Comparison of ENCODE assay signal across 26 cellular contexts in genomic region chr1:207067185-207067584, GRCh38. TPM values are rescaled to one million over a fixed set of nuclear protein-coding genes. Genes with fewer than 3 reads are reported as not detected.
"Had no signal": no experiment of that assay in that cellular context is flagged by ENCODE, and none has a peak within 500 bp of the region (broad histone marks: within the 10 kb centered on the region; RNA-seq: fewer than 3 reads in every experiment).

No MANE protein-coding gene starts in this region.

- H3K4me3 Mint-ChIP-seq: activated CD4-positive, alpha-beta T cell treated with anti-CD3 and anti-CD28 coated beads, Interleukin-2, amount 10 ng/mL, durations not matched to agents 7 days and 5 days; activated naive CD4-positive, alpha-beta T cell treated with anti-CD3 and anti-CD28 coated beads, Interleukin-2, amount 50 U/mL, for 24 hours; natural killer cell treated with Interleukin-12 subunit alpha and Interleukin-12 subunit beta and Interleukin-15 and Interleukin-18, amount 100 ng/mL, for 72 hours; stimulated activated effector memory CD8-positive, alpha-beta T cell treated with anti-CD3 and anti-CD28 coated beads, Interleukin-12 subunit alpha, Interleukin-12 subunit beta, amount 100 ng/mL, for 72 hours; stimulated activated naive CD8-positive, alpha-beta T cell treated with anti-CD3 and anti-CD28 coated beads, Interleukin-15, amount 100 ng/mL, for 72 hours; type B pancreatic cell had no signal

- H3K9me3 ChIP-seq: body of pancreas, lower lobe of right lung, pancreas, psoas muscle, suprapubic skin, vagina had no signal

- H3K4me3 ChIP-seq: body of pancreas, cardiac muscle cell, lower lobe of right lung, pancreas, psoas muscle, suprapubic skin, vagina had no signal

- H3K27me3 ChIP-seq: body of pancreas, cardiac muscle cell, foreskin keratinocyte, pancreas, suprapubic skin, vagina had no signal

- H3K4me1 ChIP-seq: foreskin keratinocyte, lower lobe of right lung, pancreas, psoas muscle, suprapubic skin, vagina had no signal

- H3K9me3 Mint-ChIP-seq: activated CD4-positive, alpha-beta T cell treated with anti-CD3 and anti-CD28 coated beads, Interleukin-2, amount 10 ng/mL, durations not matched to agents 7 days and 5 days; activated naive CD4-positive, alpha-beta T cell treated with anti-CD3 and anti-CD28 coated beads, Interleukin-2, amount 50 U/mL, for 24 hours; natural killer cell treated with Interleukin-12 subunit alpha and Interleukin-12 subunit beta and Interleukin-15 and Interleukin-18, amount 100 ng/mL, for 72 hours; stimulated activated effector memory CD8-positive, alpha-beta T cell treated with anti-CD3 and anti-CD28 coated beads, Interleukin-12 subunit alpha, Interleukin-12 subunit beta, amount 100 ng/mL, for 72 hours; stimulated activated naive CD8-positive, alpha-beta T cell treated with anti-CD3 and anti-CD28 coated beads, Interleukin-15, amount 100 ng/mL, for 72 hours; type B pancreatic cell had no signal

- H3K27ac ChIP-seq: body of pancreas, cardiac muscle cell, foreskin keratinocyte, lower lobe of right lung, pancreas, psoas muscle, suprapubic skin, vagina had no signal

- H3K36me3 Mint-ChIP-seq: natural killer cell treated with Interleukin-12 subunit alpha and Interleukin-12 subunit beta and Interleukin-15 and Interleukin-18, amount 100 ng/mL, for 72 hours; stimulated activated effector memory CD8-positive, alpha-beta T cell treated with anti-CD3 and anti-CD28 coated beads, Interleukin-12 subunit alpha, Interleukin-12 subunit beta, amount 100 ng/mL, for 72 hours had no signal

- H3K27ac Mint-ChIP-seq: activated CD4-positive, alpha-beta T cell treated with anti-CD3 and anti-CD28 coated beads, Interleukin-2, amount 10 ng/mL, durations not matched to agents 7 days and 5 days; activated naive CD4-positive, alpha-beta T cell treated with anti-CD3 and anti-CD28 coated beads, Interleukin-2, amount 50 U/mL, for 24 hours; natural killer cell treated with Interleukin-12 subunit alpha and Interleukin-12 subunit beta and Interleukin-15 and Interleukin-18, amount 100 ng/mL, for 72 hours; stimulated activated effector memory CD8-positive, alpha-beta T cell treated with anti-CD3 and anti-CD28 coated beads, Interleukin-12 subunit alpha, Interleukin-12 subunit beta, amount 100 ng/mL, for 72 hours; stimulated activated naive CD8-positive, alpha-beta T cell treated with anti-CD3 and anti-CD28 coated beads, Interleukin-15, amount 100 ng/mL, for 72 hours; type B pancreatic cell had no signal

- H3K27me3 Mint-ChIP-seq: activated CD4-positive, alpha-beta T cell treated with anti-CD3 and anti-CD28 coated beads, Interleukin-2, amount 10 ng/mL, durations not matched to agents 7 days and 5 days; activated naive CD4-positive, alpha-beta T cell treated with anti-CD3 and anti-CD28 coated beads, Interleukin-2, amount 50 U/mL, for 24 hours; natural killer cell treated with Interleukin-12 subunit alpha and Interleukin-12 subunit beta and Interleukin-15 and Interleukin-18, amount 100 ng/mL, for 72 hours; stimulated activated naive CD8-positive, alpha-beta T cell treated with anti-CD3 and anti-CD28 coated beads, Interleukin-15, amount 100 ng/mL, for 72 hours; type B pancreatic cell had no signal

- DNase-seq: activated CD4-positive, alpha-beta T cell treated with anti-CD3 and anti-CD28 coated beads, Interleukin-2, amount 10 ng/mL, durations not matched to agents 7 days and 5 days; activated CD4-positive, CD25-positive, alpha-beta regulatory T cell treated with anti-CD3 and anti-CD28 coated beads, Interleukin-2, amount 50 U/mL, for 72 hours; activated gamma-delta T cell treated with Interleukin-2 at 50 U/mL for 16 hours; activated T-cell treated with anti-CD3 and anti-CD28 coated beads, Interleukin-2, amount 50 U/mL, for 1 hour; anterior cingulate cortex; body of pancreas; dermis blood vessel endothelial cell; effector memory CD4-positive, alpha-beta T cell; foreskin keratinocyte; hypothalamus; lower lobe of right lung; pancreas; psoas muscle; right cardiac atrium; stimulated activated CD4-positive, alpha-beta T cell treated with anti-CD3 and anti-CD28 coated beads, Interleukin-1b, Interleukin-23, amount 100 ng/mL, for 48 hours; stimulated activated naive CD8-positive, alpha-beta T cell treated with anti-CD3 and anti-CD28 coated beads, Interleukin-15, amount 100 ng/mL, for 72 hours had no signal

RNA-seq across cellular contexts. Expression of gene C4BPB, which starts 21.5 kb away (rescaled TPM):
- total RNA-seq: cardiac muscle cell, foreskin keratinocyte, skeletal muscle tissue, vagina had no signal
- polyA plus RNA-seq: cardiac muscle cell, foreskin keratinocyte had no signal

RNA-seq across cellular contexts. Expression of gene C1orf116, which starts 34.6 kb away (rescaled TPM):
- total RNA-seq: activated CD4-positive, alpha-beta T cell treated with anti-CD3 and anti-CD28 coated beads, Interleukin-2, amount 10 ng/mL, durations not matched to agents 7 days and 5 days; natural killer cell treated with Interleukin-12 subunit alpha and Interleukin-12 subunit beta and Interleukin-15 and Interleukin-18, amount 100 ng/mL, for 72 hours; skeletal muscle tissue; T-helper 2 cell treated with Interferon-gamma antibody and Interleukin-4, amounts not matched to agents 100 ng/mL and 5 ng/mL, for 36 hours had no signal

RNA-seq across cellular contexts. Expression of gene C4BPA, which starts 36.8 kb away (rescaled TPM):
- total RNA-seq: activated CD4-positive, alpha-beta T cell treated with anti-CD3 and anti-CD28 coated beads, Interleukin-2, amount 10 ng/mL, durations not matched to agents 7 days and 5 days; cardiac muscle cell; foreskin keratinocyte; mesenteric fat pad; natural killer cell treated with Interleukin-12 subunit alpha and Interleukin-12 subunit beta and Interleukin-15 and Interleukin-18, amount 100 ng/mL, for 72 hours; T-helper 2 cell treated with Interferon-gamma antibody and Interleukin-4, amounts not matched to agents 100 ng/mL and 5 ng/mL, for 36 hours; vagina had no signal
- polyA plus RNA-seq: cardiac muscle cell, foreskin keratinocyte, psoas muscle, right cardiac atrium had no signal
